ENCODE assay signal across 1 cellular context in genomic region chr6:74519172-74519571, GRCh38.
TF ChIP-seq lines count a peak whose summit lies in the region.

No MANE protein-coding gene starts in this region.

TF ChIP-seq in HepG2, 621 proteins besides CTCF, POLR2A, EP300 and RAD21 (continued from another document):
- TF ChIP-seq ATF4 (CRISPR knock-in tag; IDR thresholded peaks at IDR 0.05): peak in 1 of 2 experiments; percentile 79; a peak in 2 of 4 replicates
- no peak for TF ChIP-seq TEAD2 (CRISPR knock-in tag; IDR thresholded peaks at IDR 0.05)
- TF ChIP-seq DBP (CRISPR knock-in tag; IDR thresholded peaks at IDR 0.05; ENCODE audit: not compliant biosample characterization): no peak
- no peak for TF ChIP-seq ZNF724P (CRISPR knock-in tag; IDR thresholded peaks at IDR 0.05; ENCODE audit: borderline replicate concordance)
- TF ChIP-seq FOXP1 (IDR thresholded peaks at IDR 0.05): no peak
- TF ChIP-seq FOXP1 (CRISPR knock-in tag; IDR thresholded peaks at IDR 0.05): 0 out of 2 replicates have a peak, but pooled peaks have one; percentile 18
- TF ChIP-seq FOSL2 (CRISPR knock-in tag; IDR thresholded peaks at IDR 0.05): peak; percentile 44; the same call in 1 of the 2 replicates
- TF ChIP-seq XBP1 (CRISPR knock-in tag; IDR thresholded peaks at IDR 0.05): no peak
- no peak for TF ChIP-seq ZNF510 (CRISPR knock-in tag; IDR thresholded peaks at IDR 0.05; ENCODE audit: low read depth)
- no peak for TF ChIP-seq NPAS2 (CRISPR knock-in tag; IDR thresholded peaks at IDR 0.05; ENCODE audit: borderline replicate concordance)
- no peak for TF ChIP-seq SOX13 (IDR thresholded peaks at IDR 0.05)
- TF ChIP-seq SOX13 (CRISPR knock-in tag; conservative IDR thresholded peaks at IDR 0.05 in 1 of 2, IDR thresholded peaks at IDR 0.05 in 1 of 2): no peak
- peak; percentile 57; the same call in 1 of the 2 replicates for TF ChIP-seq CEBPB (IDR thresholded peaks at IDR 0.05; ENCODE audit: borderline replicate concordance, low read depth, low read length)
- no peak for TF ChIP-seq E2F5 (CRISPR knock-in tag; conservative IDR thresholded peaks at IDR 0.05)
- TF ChIP-seq TBL1XR1 (IDR thresholded peaks at IDR 0.05; ENCODE audit: borderline replicate concordance, low read length, partially characterized antibody): peak; percentile 93
- no peak for TF ChIP-seq UBTF (CRISPR knock-in tag; IDR thresholded peaks at IDR 0.05)
- no peak for TF ChIP-seq BORCS8-MEF2B (CRISPR knock-in tag; IDR thresholded peaks at IDR 0.05)
- TF ChIP-seq REXO4 (CRISPR knock-in tag; IDR thresholded peaks at IDR 0.05; ENCODE audit: borderline replicate concordance): no peak
- TF ChIP-seq FOXK1 (CRISPR knock-in tag; IDR thresholded peaks at IDR 0.05; ENCODE audit: borderline replicate concordance, low read depth): peak; percentile 67; the same call in 1 of the 2 replicates
- no peak for TF ChIP-seq ZNF652 (CRISPR knock-in tag; IDR thresholded peaks at IDR 0.05; ENCODE audit: borderline replicate concordance, low read depth)
- TF ChIP-seq ARID5B (CRISPR knock-in tag; IDR thresholded peaks at IDR 0.05): peak; percentile 72
- no peak for TF ChIP-seq ZNF704 (CRISPR knock-in tag; IDR thresholded peaks at IDR 0.05; ENCODE audit: borderline replicate concordance)
- no peak for TF ChIP-seq NR1H2 (CRISPR knock-in tag; IDR thresholded peaks at IDR 0.05; ENCODE audit: borderline replicate concordance, low read depth)
- no peak for TF ChIP-seq FOXK2 (IDR thresholded peaks at IDR 0.05)
- peak; percentile 62 for TF ChIP-seq RARA (CRISPR knock-in tag; IDR thresholded peaks at IDR 0.05)
- TF ChIP-seq HES4 (CRISPR knock-in tag; IDR thresholded peaks at IDR 0.05; ENCODE audit: borderline replicate concordance): no peak
- no peak for TF ChIP-seq PAWR (CRISPR knock-in tag; IDR thresholded peaks at IDR 0.05; ENCODE audit: borderline replicate concordance)
- peak; percentile 99 for TF ChIP-seq BCL6 (CRISPR knock-in tag; IDR thresholded peaks at IDR 0.05)
- no peak for TF ChIP-seq ZNF674 (CRISPR knock-in tag; IDR thresholded peaks at IDR 0.05; ENCODE audit: low read depth)
- no peak for TF ChIP-seq ZNF343 (CRISPR knock-in tag; IDR thresholded peaks at IDR 0.05)
- no peak for TF ChIP-seq CREB1 (IDR thresholded peaks at IDR 0.05)
- no peak for TF ChIP-seq CREB1 (CRISPR knock-in tag; IDR thresholded peaks at IDR 0.05)
- TF ChIP-seq KLF16 (CRISPR knock-in tag; IDR thresholded peaks at IDR 0.05): 0 out of 4 replicates have a peak, but pooled peaks of 1 of the 2 experiments have one; percentile 32
- TF ChIP-seq ZNF710 (CRISPR knock-in tag; IDR thresholded peaks at IDR 0.05; ENCODE audit: borderline replicate concordance): no peak
- no peak for TF ChIP-seq HBP1 (CRISPR knock-in tag; IDR thresholded peaks at IDR 0.05; ENCODE audit: low read depth)
- peak; percentile 44; the same call in 1 of the 2 replicates for TF ChIP-seq GATAD2A (CRISPR knock-in tag; IDR thresholded peaks at IDR 0.05)
- TF ChIP-seq ZNF337 (CRISPR knock-in tag; IDR thresholded peaks at IDR 0.05; ENCODE audit: borderline replicate concordance, low read depth): no peak
- peak; percentile 87 for TF ChIP-seq SKI (IDR thresholded peaks at IDR 0.05; ENCODE audit: partially characterized antibody)
- TF ChIP-seq HMG20A (CRISPR knock-in tag; IDR thresholded peaks at IDR 0.05; ENCODE audit: borderline replicate concordance): peak; percentile 70; the same call in 1 of the 2 replicates
- no peak for TF ChIP-seq ZNF382 (CRISPR knock-in tag; IDR thresholded peaks at IDR 0.05; ENCODE audit: borderline replicate concordance)
- no peak for TF ChIP-seq SNRNP70 (IDR thresholded peaks at IDR 0.05; ENCODE audit: low read depth, low read length)
- peak; percentile 45; the same call in 1 of the 2 replicates for TF ChIP-seq FOXA3 (CRISPR knock-in tag; IDR thresholded peaks at IDR 0.05)
- no peak for TF ChIP-seq ZNF740 (CRISPR knock-in tag; IDR thresholded peaks at IDR 0.05)
- no peak for TF ChIP-seq FOXO1 (CRISPR knock-in tag; IDR thresholded peaks at IDR 0.05)
